8 cellular contexts compared by ENCODE assay signal in the genomic region with DNA sequence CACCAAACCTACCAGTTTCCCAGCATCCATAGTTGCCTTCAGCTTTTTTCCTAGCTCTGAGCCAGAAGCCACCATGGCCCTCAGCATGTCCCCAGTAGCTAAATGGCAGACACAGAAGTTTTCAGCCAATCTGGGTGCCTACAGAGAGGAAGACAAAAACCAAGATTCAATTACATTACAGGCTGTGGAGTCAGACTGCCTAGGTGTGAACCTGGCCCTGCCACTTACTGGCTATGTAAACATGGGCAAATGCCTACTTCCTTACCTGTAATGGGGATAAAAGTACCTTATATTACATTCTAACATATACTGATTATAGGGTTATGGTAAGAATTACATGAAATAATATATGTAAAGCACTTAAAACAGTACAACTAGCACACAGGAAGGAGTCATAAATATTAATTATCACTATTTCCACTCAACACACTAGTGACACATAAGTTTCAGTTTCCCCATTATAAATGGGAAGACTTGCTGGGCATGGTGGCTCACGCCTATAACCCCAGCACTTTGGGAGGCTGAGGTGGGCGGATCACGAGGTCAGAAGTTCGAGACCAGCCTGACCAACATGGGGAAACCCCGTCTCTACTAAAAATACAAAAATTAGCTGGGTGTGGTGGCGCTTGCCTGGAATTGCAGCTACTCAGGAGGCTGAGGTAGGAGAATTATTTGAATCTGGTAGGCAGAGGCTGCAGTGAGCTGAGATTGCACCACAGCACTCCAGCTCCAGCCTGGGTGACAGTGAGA. TPM values are rescaled to one million over a fixed set of nuclear protein-coding genes. Genes with fewer than 3 reads are reported as not detected.
DNase-seq lines count a peak whose midpoint lies in the region; ATAC-seq lines count a peak whose summit lies in the region.
"Not testable (repeated sequence)": the region's sequence is repeated elsewhere in the genome, so short reads cannot be mapped to it uniquely, and the experiment has no call there.

No MANE protein-coding gene starts in this region.

- peaks cover 29% of the 10 kb centered on the region for H3K36me3 Mint-ChIP-seq in CD4-positive, CD25-positive, alpha-beta regulatory T cell
- H3K36me3 Mint-ChIP-seq in T-helper 1 cell treated with Interleukin-12 subunit alpha and Interleukin-12 subunit beta and Interleukin-4 antibody, amounts not matched to agents 30 μg/mL and 1 μg/mL, for 36 hours (ENCODE audit: low read depth) = peaks cover 42% of the 10 kb centered on the region
- H3K36me3 Mint-ChIP-seq in activated CD4-positive, alpha-beta memory T cell treated with anti-CD3 and anti-CD28 coated beads, Interleukin-2, amount 10 ng/mL, durations not matched to agents 7 days and 5 days (ENCODE audit: low read depth) = peaks cover 59% of the 10 kb centered on the region
- H3K36me3 Mint-ChIP-seq in activated T-cell treated with anti-CD3 and anti-CD28 coated beads, Interleukin-2, amount 50 U/mL, for 72 hours (ENCODE audit: insufficient read depth in 2 of 2) = peaks cover 8 to 35% of the 10 kb centered on the region in 2 donors
- peaks cover 77% of the 10 kb centered on the region for H3K36me3 Mint-ChIP-seq in activated naive CD8-positive, alpha-beta T cell treated with anti-CD3 and anti-CD28 coated beads, Interleukin-2, amount 50 U/mL, for 24 hours (ENCODE audit: low read depth)
- peaks cover 5 to 41% (median 22%) of the 10 kb centered on the region in 5 donors for H3K36me3 Mint-ChIP-seq in naive thymus-derived CD4-positive, alpha-beta T cell

- peaks cover 48% of the 10 kb centered on the region for H3K36me3 ChIP-seq in CD4-positive, CD25-positive, alpha-beta regulatory T cell (ENCODE audit: control insufficient read depth, insufficient read depth, low read length)
- H3K36me3 ChIP-seq in naive thymus-derived CD4-positive, alpha-beta T cell (ENCODE audit: control insufficient read depth in 2 of 3, insufficient read depth in 3 of 3, low read length in 3 of 3) = peaks cover 11 to 55% (median 12%) of the 10 kb centered on the region in 3 experiments

- DNase-seq in CD4-positive, CD25-positive, alpha-beta regulatory T cell = not testable (repeated sequence)
- DNase-seq in activated CD4-positive, alpha-beta memory T cell treated with anti-CD3 and anti-CD28 coated beads, Interleukin-2, amount 10 ng/mL, durations not matched to agents 7 days and 5 days = peak; percentile 54
- DNase-seq in activated T-cell treated with anti-CD3 and anti-CD28 coated beads, Interleukin-2, amount 50 U/mL, for 72 hours = peak; percentile 37 to 54
- peak; percentile 75 for DNase-seq in activated naive CD8-positive, alpha-beta T cell treated with anti-CD3 and anti-CD28 coated beads, Interleukin-2, amount 50 U/mL, for 24 hours
- DNase-seq in naive thymus-derived CD4-positive, alpha-beta T cell = peak in 1 of 9 donors; percentile 75
- DNase-seq in stimulated activated CD4-positive, alpha-beta T cell treated with anti-CD3 and anti-CD28 coated beads, Interleukin-4, amount 100 ng/mL, for 1 hour = peak; percentile 68
- DNase-seq in stimulated activated CD8-positive, alpha-beta memory T cell treated with anti-CD3 and anti-CD28 coated beads, Interleukin-7, amount 100 ng/mL, for 48 hours (ENCODE audit: extremely low read depth in 1 of 2, low read depth in 1 of 2) = peak; percentile 59 to 64

- peaks cover 11 to 37% (median 29%) of the 10 kb centered on the region in 4 donors for H3K4me1 Mint-ChIP-seq in CD4-positive, CD25-positive, alpha-beta regulatory T cell
- peaks cover 50% of the 10 kb centered on the region for H3K4me1 Mint-ChIP-seq in T-helper 1 cell treated with Interleukin-12 subunit alpha and Interleukin-12 subunit beta and Interleukin-4 antibody, amounts not matched to agents 30 μg/mL and 1 μg/mL, for 36 hours (ENCODE audit: low read depth)
- H3K4me1 Mint-ChIP-seq in activated CD4-positive, alpha-beta memory T cell treated with anti-CD3 and anti-CD28 coated beads, Interleukin-2, amount 10 ng/mL, durations not matched to agents 7 days and 5 days = peaks cover 49% of the 10 kb centered on the region
- H3K4me1 Mint-ChIP-seq in activated T-cell treated with anti-CD3 and anti-CD28 coated beads, Interleukin-2, amount 50 U/mL, for 72 hours (ENCODE audit: low read depth) = peaks cover 70% of the 10 kb centered on the region
- H3K4me1 Mint-ChIP-seq in activated naive CD8-positive, alpha-beta T cell treated with anti-CD3 and anti-CD28 coated beads, Interleukin-2, amount 50 U/mL, for 24 hours = peaks cover 54% of the 10 kb centered on the region
- H3K4me1 Mint-ChIP-seq in naive thymus-derived CD4-positive, alpha-beta T cell = peaks cover 10 to 63% (median 22%) of the 10 kb centered on the region in 7 donors

- POLR2A ChIA-PET in activated CD4-positive, alpha-beta memory T cell treated with anti-CD3 and anti-CD28 coated beads, Interleukin-2, amount 10 ng/mL, durations not matched to agents 7 days and 5 days (lab: Charles Lee) = interaction anchor here (0.6 to 1.5 kb wide), 4 partner anchors 9 to 54 kb away, joined by 3 to 6 read pairs (median 4); no protein-coding TSS in a partner anchor
- POLR2A ChIA-PET in naive thymus-derived CD4-positive, alpha-beta T cell (lab: Charles Lee) = interaction anchor here (0.7 kb wide), 1 partner anchor 36 kb away, joined by 3 read pairs; no protein-coding TSS in a partner anchor

- H3K9me3 Mint-ChIP-seq in CD4-positive, CD25-positive, alpha-beta regulatory T cell; T-helper 1 cell treated with Interleukin-12 subunit alpha and Interleukin-12 subunit beta and Interleukin-4 antibody, amounts not matched to agents 30 μg/mL and 1 μg/mL, for 36 hours; activated CD4-positive, alpha-beta memory T cell treated with anti-CD3 and anti-CD28 coated beads, Interleukin-2, amount 10 ng/mL, durations not matched to agents 7 days and 5 days; activated T-cell treated with anti-CD3 and anti-CD28 coated beads, Interleukin-2, amount 50 U/mL, for 72 hours; activated naive CD8-positive, alpha-beta T cell treated with anti-CD3 and anti-CD28 coated beads, Interleukin-2, amount 50 U/mL, for 24 hours; naive thymus-derived CD4-positive, alpha-beta T cell: not testable (repeated sequence)

- CTCF ChIA-PET in activated CD4-positive, alpha-beta memory T cell treated with anti-CD3 and anti-CD28 coated beads, Interleukin-2, amount 10 ng/mL, durations not matched to agents 7 days and 5 days (lab: Charles Lee) = interaction anchor here (0.7 to 1.8 kb wide), 6 partner anchors 10 to 96 kb away, joined by 3 to 5 read pairs (median 3); no protein-coding TSS in a partner anchor
- CTCF ChIA-PET in naive thymus-derived CD4-positive, alpha-beta T cell (lab: Charles Lee) = interaction anchor here (0.6 to 1.1 kb wide), 2 partner anchors 71 to 353 kb away, joined by 3 read pairs; no protein-coding TSS in a partner anchor

- intact Hi-C loops in naive thymus-derived CD4-positive, alpha-beta T cell (cut with micrococcal nuclease) = not testable (repeated sequence)

- peak overlapping the region in 2 of 4 donors; percentile 17 to 21 for H3K4me3 Mint-ChIP-seq in CD4-positive, CD25-positive, alpha-beta regulatory T cell
- peak overlapping the region; percentile 17 for H3K4me3 Mint-ChIP-seq in T-helper 1 cell treated with Interleukin-12 subunit alpha and Interleukin-12 subunit beta and Interleukin-4 antibody, amounts not matched to agents 30 μg/mL and 1 μg/mL, for 36 hours
- H3K4me3 Mint-ChIP-seq in activated CD4-positive, alpha-beta memory T cell treated with anti-CD3 and anti-CD28 coated beads, Interleukin-2, amount 10 ng/mL, durations not matched to agents 7 days and 5 days = not testable (repeated sequence)
- peak overlapping the region in 1 of 2 donors; percentile 36 for H3K4me3 Mint-ChIP-seq in activated T-cell treated with anti-CD3 and anti-CD28 coated beads, Interleukin-2, amount 50 U/mL, for 72 hours
- peak overlapping the region; percentile 4 for H3K4me3 Mint-ChIP-seq in activated naive CD8-positive, alpha-beta T cell treated with anti-CD3 and anti-CD28 coated beads, Interleukin-2, amount 50 U/mL, for 24 hours
- H3K4me3 Mint-ChIP-seq in naive thymus-derived CD4-positive, alpha-beta T cell = peak overlapping the region in 1 of 10 donors; percentile 20

- ATAC-seq in CD4-positive, CD25-positive, alpha-beta regulatory T cell (ENCODE audit: low read depth in 2 of 2) = not testable (repeated sequence)
- ATAC-seq in activated T-cell treated with anti-CD3 and anti-CD28 coated beads, Interleukin-2, amount 50 U/mL, for 72 hours (replicated peaks in 1 of 2) = peak; percentile 72
- peak; percentile 85 for ATAC-seq in activated naive CD8-positive, alpha-beta T cell treated with anti-CD3 and anti-CD28 coated beads, Interleukin-2, amount 50 U/mL, for 24 hours
- ATAC-seq in naive thymus-derived CD4-positive, alpha-beta T cell = peak; percentile 31

- not testable (repeated sequence) for H3K4me1 ChIP-seq in CD4-positive, CD25-positive, alpha-beta regulatory T cell (ENCODE audit: control insufficient read depth, insufficient read depth, low read length, poor library complexity, severe bottlenecking); naive thymus-derived CD4-positive, alpha-beta T cell (ENCODE audit: control insufficient read depth in 2 of 2, insufficient read depth in 2 of 2, low read length in 2 of 2)

- H3K4me3 ChIP-seq in CD4-positive, CD25-positive, alpha-beta regulatory T cell (ENCODE audit: low read depth, low read length); naive thymus-derived CD4-positive, alpha-beta T cell (ENCODE audit: low read length): not testable (repeated sequence)

- not testable (repeated sequence) for H3K27me3 Mint-ChIP-seq in CD4-positive, CD25-positive, alpha-beta regulatory T cell; T-helper 1 cell treated with Interleukin-12 subunit alpha and Interleukin-12 subunit beta and Interleukin-4 antibody, amounts not matched to agents 30 μg/mL and 1 μg/mL, for 36 hours (ENCODE audit: low read depth); activated CD4-positive, alpha-beta memory T cell treated with anti-CD3 and anti-CD28 coated beads, Interleukin-2, amount 10 ng/mL, durations not matched to agents 7 days and 5 days; activated T-cell treated with anti-CD3 and anti-CD28 coated beads, Interleukin-2, amount 50 U/mL, for 72 hours (ENCODE audit: low read depth); activated naive CD8-positive, alpha-beta T cell treated with anti-CD3 and anti-CD28 coated beads, Interleukin-2, amount 50 U/mL, for 24 hours; naive thymus-derived CD4-positive, alpha-beta T cell

- H3K9me3 ChIP-seq in CD4-positive, CD25-positive, alpha-beta regulatory T cell (ENCODE audit: control insufficient read depth in 2 of 2, low read length in 2 of 2); naive thymus-derived CD4-positive, alpha-beta T cell (ENCODE audit: control insufficient read depth in 2 of 3, low read length in 3 of 3): not testable (repeated sequence)

- not testable (repeated sequence) for H3K27ac ChIP-seq in CD4-positive, CD25-positive, alpha-beta regulatory T cell (ENCODE audit: insufficient read depth, low read length, poor library complexity, severe bottlenecking); naive thymus-derived CD4-positive, alpha-beta T cell (ENCODE audit: low read depth, low read length)

- H3K27ac Mint-ChIP-seq in CD4-positive, CD25-positive, alpha-beta regulatory T cell = peak overlapping the region; percentile 59 to 63 (median 62)
- H3K27ac Mint-ChIP-seq in T-helper 1 cell treated with Interleukin-12 subunit alpha and Interleukin-12 subunit beta and Interleukin-4 antibody, amounts not matched to agents 30 μg/mL and 1 μg/mL, for 36 hours = peak overlapping the region; percentile 74
- peak overlapping the region; percentile 71 for H3K27ac Mint-ChIP-seq in activated CD4-positive, alpha-beta memory T cell treated with anti-CD3 and anti-CD28 coated beads, Interleukin-2, amount 10 ng/mL, durations not matched to agents 7 days and 5 days
- peak overlapping the region; percentile 88 for H3K27ac Mint-ChIP-seq in activated T-cell treated with anti-CD3 and anti-CD28 coated beads, Interleukin-2, amount 50 U/mL, for 72 hours
- peak overlapping the region; percentile 84 for H3K27ac Mint-ChIP-seq in activated naive CD8-positive, alpha-beta T cell treated with anti-CD3 and anti-CD28 coated beads, Interleukin-2, amount 50 U/mL, for 24 hours
- H3K27ac Mint-ChIP-seq in naive thymus-derived CD4-positive, alpha-beta T cell = peak overlapping the region in 2 of 9 donors; percentile 16 to 60

- H3K27me3 ChIP-seq in CD4-positive, CD25-positive, alpha-beta regulatory T cell (ENCODE audit: control insufficient read depth, insufficient read depth, low read length); naive thymus-derived CD4-positive, alpha-beta T cell (ENCODE audit: control insufficient read depth in 2 of 2, insufficient read depth in 2 of 2, low read length in 2 of 2): not testable (repeated sequence)

RNA-seq across cellular contexts. Expression of gene AK2, which starts 12.1 kb away (rescaled TPM):
- 55.3 TPM for total RNA-seq in CD4-positive, CD25-positive, alpha-beta regulatory T cell
- 100 to 1,000 TPM; 111 to 122 (median 115) TPM for polyA plus RNA-seq in CD4-positive, CD25-positive, alpha-beta regulatory T cell
- 100 to 1,000 TPM; 189 to 192 TPM for total RNA-seq in activated CD4-positive, alpha-beta memory T cell treated with anti-CD3 and anti-CD28 coated beads, Interleukin-2, amount 10 ng/mL, durations not matched to agents 7 days and 5 days
- 100 to 1,000 TPM; 217 to 223 TPM for total RNA-seq in activated T-cell treated with anti-CD3 and anti-CD28 coated beads, Interleukin-2, amount 50 U/mL, for 72 hours
- 100 to 1,000 TPM in 1 of 5 experiments, 10 to 100 TPM in 4; 53.8 to 219 (median 90.2) TPM for total RNA-seq in naive thymus-derived CD4-positive, alpha-beta T cell
- 100 to 1,000 TPM; 113 to 134 TPM for polyA plus RNA-seq in naive thymus-derived CD4-positive, alpha-beta T cell

RNA-seq across cellular contexts. Expression of gene AZIN2, which starts 56.3 kb away (rescaled TPM):
- total RNA-seq in CD4-positive, CD25-positive, alpha-beta regulatory T cell = 1.5 TPM
- polyA plus RNA-seq in CD4-positive, CD25-positive, alpha-beta regulatory T cell = 1 to 10 TPM in 2 of 4 donors, under 1 TPM in 1, not detected in 1; 0.69 to 1.9 (median 1.2) TPM
- total RNA-seq in activated CD4-positive, alpha-beta memory T cell treated with anti-CD3 and anti-CD28 coated beads, Interleukin-2, amount 10 ng/mL, durations not matched to agents 7 days and 5 days = 1 to 10 TPM; 3.9 to 4.5 TPM
- 1 to 10 TPM; 2.5 to 4.1 TPM for total RNA-seq in activated T-cell treated with anti-CD3 and anti-CD28 coated beads, Interleukin-2, amount 50 U/mL, for 72 hours
- total RNA-seq in naive thymus-derived CD4-positive, alpha-beta T cell = 1 to 10 TPM; 5.3 to 9.6 (median 9.0) TPM
- 1 to 10 TPM; 4.3 to 5.1 TPM for polyA plus RNA-seq in naive thymus-derived CD4-positive, alpha-beta T cell

RNA-seq across cellular contexts. Expression of gene RNF19B, which starts 60.0 kb away (rescaled TPM):
- total RNA-seq in CD4-positive, CD25-positive, alpha-beta regulatory T cell = 44.9 TPM
- polyA plus RNA-seq in CD4-positive, CD25-positive, alpha-beta regulatory T cell = 1 to 10 TPM; 2.0 to 2.6 (median 2.4) TPM
- 10 to 100 TPM; 42.9 to 46.9 TPM for total RNA-seq in activated CD4-positive, alpha-beta memory T cell treated with anti-CD3 and anti-CD28 coated beads, Interleukin-2, amount 10 ng/mL, durations not matched to agents 7 days and 5 days
- total RNA-seq in activated T-cell treated with anti-CD3 and anti-CD28 coated beads, Interleukin-2, amount 50 U/mL, for 72 hours = 100 to 1,000 TPM in 1 of 2 donors, 10 to 100 TPM in 1; 99.9 to 148 TPM
- 10 to 100 TPM; 17.1 to 58.1 (median 39.2) TPM for total RNA-seq in naive thymus-derived CD4-positive, alpha-beta T cell
- 1 to 10 TPM in 1 of 2 donors, under 1 TPM in 1; 0.58 to 2.2 TPM for polyA plus RNA-seq in naive thymus-derived CD4-positive, alpha-beta T cell
